ENCODE assay signal across 1 cellular context in the genomic region with DNA sequence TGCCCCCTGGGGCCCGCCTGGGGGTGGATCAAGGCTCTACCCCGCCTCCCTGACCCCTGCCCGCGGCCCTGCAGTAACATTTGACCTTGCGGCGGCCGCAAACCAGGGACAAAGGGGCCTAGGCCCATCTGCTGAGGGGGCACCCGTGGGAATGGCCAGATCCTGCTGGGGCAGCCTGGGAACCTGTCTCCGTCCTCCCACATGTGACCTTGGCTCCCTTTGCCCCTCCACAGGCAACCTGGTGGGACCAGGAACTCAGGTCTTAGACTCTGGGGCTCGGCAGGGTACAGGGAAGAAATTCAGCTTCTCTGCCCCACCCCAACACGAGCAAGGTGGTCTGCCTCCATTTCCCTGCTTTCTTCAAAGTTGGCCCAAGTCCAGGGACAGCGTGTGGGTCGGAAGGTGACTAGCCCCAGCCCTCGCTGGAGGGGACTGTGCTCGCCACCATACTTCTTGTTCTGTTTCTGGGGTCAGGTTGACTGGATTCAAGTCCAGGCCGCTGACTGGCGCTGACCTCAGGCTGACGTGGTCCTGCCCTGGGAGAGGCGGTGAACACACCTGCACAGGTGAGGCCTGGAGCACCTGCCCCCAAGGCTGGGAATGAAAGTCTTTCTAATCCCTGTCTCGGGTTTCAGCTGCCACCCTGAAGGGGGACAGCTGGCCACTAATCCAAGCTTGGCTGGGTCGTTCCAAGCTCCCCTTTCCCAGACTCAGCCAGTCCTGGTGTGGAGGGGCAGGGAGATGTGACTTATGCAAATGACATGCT.
TF ChIP-seq lines count a peak whose summit lies in the region.

No MANE protein-coding gene starts in this region.

TF ChIP-seq in HepG2, 621 proteins besides CTCF, POLR2A, EP300 and RAD21 (continued from another document and continues in another):
- TF ChIP-seq ZBTB39 (CRISPR knock-in tag; IDR thresholded peaks at IDR 0.05) (peak; percentile 81; the same call in 1 of the 2 replicates), MIXL1 (CRISPR knock-in tag; IDR thresholded peaks at IDR 0.05) (peak; percentile 56; the same call in 1 of the 2 replicates), HDAC2 (CRISPR knock-in tag; IDR thresholded peaks at IDR 0.05) (peak; percentile 95), PRDM15 (CRISPR knock-in tag; IDR thresholded peaks at IDR 0.05) (peak; percentile 82; the same call in 1 of the 2 replicates), ZFP36L1 (CRISPR knock-in tag; IDR thresholded peaks at IDR 0.05) (peak; percentile 53; the same call in 1 of the 2 replicates), ZNF224 (CRISPR knock-in tag; IDR thresholded peaks at IDR 0.05) (peak; percentile 55; the same call in 1 of the 2 replicates), DPF2 (CRISPR knock-in tag; IDR thresholded peaks at IDR 0.05; ENCODE audit: borderline replicate concordance, low read depth) (peak; percentile 89), RFX1 (IDR thresholded peaks at IDR 0.05) (no peak), ZNF264 (CRISPR knock-in tag; IDR thresholded peaks at IDR 0.05) (peak; percentile 92), NR3C1 (CRISPR knock-in tag; IDR thresholded peaks at IDR 0.05) (no peak), HMGA1 (CRISPR knock-in tag; conservative IDR thresholded peaks at IDR 0.05) (no peak), CHCHD3 (CRISPR knock-in tag; IDR thresholded peaks at IDR 0.05) (no peak), ZNF10 (CRISPR knock-in tag; IDR thresholded peaks at IDR 0.05; ENCODE audit: borderline replicate concordance, low read depth) (no peak), HNRNPUL1 (IDR thresholded peaks at IDR 0.05; ENCODE audit: low read depth, low read length) (no peak), ZNF792 (CRISPR knock-in tag; IDR thresholded peaks at IDR 0.05) (0 out of 2 replicates have a peak, but pooled peaks have one; percentile 19), FOXJ3 (CRISPR knock-in tag; IDR thresholded peaks at IDR 0.05; ENCODE audit: borderline replicate concordance) (peak; percentile 61; the same call in 1 of the 2 replicates), DR1 (CRISPR knock-in tag; IDR thresholded peaks at IDR 0.05) (no peak), RBM39 (IDR thresholded peaks at IDR 0.05; ENCODE audit: low read depth, low read length, poor library complexity, severe bottlenecking) (peak; percentile 49), YEATS2 (CRISPR knock-in tag; IDR thresholded peaks at IDR 0.05; ENCODE audit: borderline replicate concordance) (no peak), ZNF558 (CRISPR knock-in tag; IDR thresholded peaks at IDR 0.05; ENCODE audit: borderline replicate concordance) (no peak), CBFB (CRISPR knock-in tag; IDR thresholded peaks at IDR 0.05) (peak; percentile 100), KLF16 (CRISPR knock-in tag; IDR thresholded peaks at IDR 0.05) (peak in 1 of 2 experiments; percentile 97; a peak in 2 of 4 replicates), REPIN1 (CRISPR knock-in tag; IDR thresholded peaks at IDR 0.05; ENCODE audit: borderline replicate concordance, low read depth) (peak; percentile 83; the same call in 1 of the 2 replicates), SP4 (CRISPR knock-in tag; IDR thresholded peaks at IDR 0.05) (peak; percentile 80), CBX5 (CRISPR knock-in tag; IDR thresholded peaks at IDR 0.05; ENCODE audit: borderline replicate concordance) (peak; percentile 22; the same call in 1 of the 2 replicates), HOXA3 (CRISPR knock-in tag; IDR thresholded peaks at IDR 0.05) (peak; percentile 89), AKAP8 (CRISPR knock-in tag; IDR thresholded peaks at IDR 0.05) (peak; percentile 85), SOX5 (CRISPR knock-in tag; IDR thresholded peaks at IDR 0.05; ENCODE audit: borderline replicate concordance) (peak; percentile 74), ZNF678 (CRISPR knock-in tag; IDR thresholded peaks at IDR 0.05) (peak; percentile 57; the same call in 1 of the 2 replicates), ZNF839 (CRISPR knock-in tag; IDR thresholded peaks at IDR 0.05; ENCODE audit: borderline replicate concordance) (no peak), ZNF205 (CRISPR knock-in tag; IDR thresholded peaks at IDR 0.05) (peak; percentile 53; the same call in 1 of the 2 replicates), MAFG (CRISPR knock-in tag; IDR thresholded peaks at IDR 0.05) (no peak), REL (CRISPR knock-in tag; conservative IDR thresholded peaks at IDR 0.05) (no peak), ZNF607 (CRISPR knock-in tag; IDR thresholded peaks at IDR 0.05; ENCODE audit: borderline replicate concordance) (peak; percentile 59; the same call in 1 of the 2 replicates), ZBTB8A (CRISPR knock-in tag; IDR thresholded peaks at IDR 0.05; ENCODE audit: borderline replicate concordance, low read depth) (peak; percentile 60; the same call in 1 of the 2 replicates), ZBTB3 (CRISPR knock-in tag; IDR thresholded peaks at IDR 0.05; ENCODE audit: borderline replicate concordance, low read depth) (no peak)
- TF ChIP-seq, protein P1, sequence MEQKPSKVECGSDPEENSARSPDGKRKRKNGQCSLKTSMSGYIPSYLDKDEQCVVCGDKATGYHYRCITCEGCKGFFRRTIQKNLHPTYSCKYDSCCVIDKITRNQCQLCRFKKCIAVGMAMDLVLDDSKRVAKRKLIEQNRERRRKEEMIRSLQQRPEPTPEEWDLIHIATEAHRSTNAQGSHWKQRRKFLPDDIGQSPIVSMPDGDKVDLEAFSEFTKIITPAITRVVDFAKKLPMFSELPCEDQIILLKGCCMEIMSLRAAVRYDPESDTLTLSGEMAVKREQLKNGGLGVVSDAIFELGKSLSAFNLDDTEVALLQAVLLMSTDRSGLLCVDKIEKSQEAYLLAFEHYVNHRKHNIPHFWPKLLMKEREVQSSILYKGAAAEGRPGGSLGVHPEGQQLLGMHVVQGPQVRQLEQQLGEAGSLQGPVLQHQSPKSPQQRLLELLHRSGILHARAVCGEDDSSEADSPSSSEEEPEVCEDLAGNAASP (CRISPR knock-in tag; IDR thresholded peaks at IDR 0.05; ENCODE audit: borderline replicate concordance), result peak; percentile 98
- TF ChIP-seq, protein P2, sequence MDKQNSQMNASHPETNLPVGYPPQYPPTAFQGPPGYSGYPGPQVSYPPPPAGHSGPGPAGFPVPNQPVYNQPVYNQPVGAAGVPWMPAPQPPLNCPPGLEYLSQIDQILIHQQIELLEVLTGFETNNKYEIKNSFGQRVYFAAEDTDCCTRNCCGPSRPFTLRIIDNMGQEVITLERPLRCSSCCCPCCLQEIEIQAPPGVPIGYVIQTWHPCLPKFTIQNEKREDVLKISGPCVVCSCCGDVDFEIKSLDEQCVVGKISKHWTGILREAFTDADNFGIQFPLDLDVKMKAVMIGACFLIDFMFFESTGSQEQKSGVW (CRISPR knock-in tag; IDR thresholded peaks at IDR 0.05; ENCODE audit: borderline replicate concordance), result no peak
- TF ChIP-seq, protein P3, sequence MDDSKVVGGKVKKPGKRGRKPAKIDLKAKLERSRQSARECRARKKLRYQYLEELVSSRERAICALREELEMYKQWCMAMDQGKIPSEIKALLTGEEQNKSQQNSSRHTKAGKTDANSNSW (CRISPR knock-in tag; IDR thresholded peaks at IDR 0.05; ENCODE audit: borderline replicate concordance), result no peak
- TF ChIP-seq, protein P4, sequence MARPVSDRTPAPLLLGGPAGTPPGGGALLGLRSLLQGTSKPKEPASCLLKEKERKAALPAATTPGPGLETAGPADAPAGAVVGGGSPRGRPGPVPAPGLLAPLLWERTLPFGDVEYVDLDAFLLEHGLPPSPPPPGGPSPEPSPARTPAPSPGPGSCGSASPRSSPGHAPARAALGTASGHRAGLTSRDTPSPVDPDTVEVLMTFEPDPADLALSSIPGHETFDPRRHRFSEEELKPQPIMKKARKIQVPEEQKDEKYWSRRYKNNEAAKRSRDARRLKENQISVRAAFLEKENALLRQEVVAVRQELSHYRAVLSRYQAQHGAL (CRISPR knock-in tag; IDR thresholded peaks at IDR 0.05; ENCODE audit: not compliant biosample characterization), result no peak
- TF ChIP-seq, protein P5, sequence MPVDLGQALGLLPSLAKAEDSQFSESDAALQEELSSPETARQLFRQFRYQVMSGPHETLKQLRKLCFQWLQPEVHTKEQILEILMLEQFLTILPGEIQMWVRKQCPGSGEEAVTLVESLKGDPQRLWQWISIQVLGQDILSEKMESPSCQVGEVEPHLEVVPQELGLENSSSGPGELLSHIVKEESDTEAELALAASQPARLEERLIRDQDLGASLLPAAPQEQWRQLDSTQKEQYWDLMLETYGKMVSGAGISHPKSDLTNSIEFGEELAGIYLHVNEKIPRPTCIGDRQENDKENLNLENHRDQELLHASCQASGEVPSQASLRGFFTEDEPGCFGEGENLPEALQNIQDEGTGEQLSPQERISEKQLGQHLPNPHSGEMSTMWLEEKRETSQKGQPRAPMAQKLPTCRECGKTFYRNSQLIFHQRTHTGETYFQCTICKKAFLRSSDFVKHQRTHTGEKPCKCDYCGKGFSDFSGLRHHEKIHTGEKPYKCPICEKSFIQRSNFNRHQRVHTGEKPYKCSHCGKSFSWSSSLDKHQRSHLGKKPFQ (CRISPR knock-in tag; IDR thresholded peaks at IDR 0.05; ENCODE audit: insufficient replicate concordance), result peak; percentile 37
- TF ChIP-seq, protein P6, sequence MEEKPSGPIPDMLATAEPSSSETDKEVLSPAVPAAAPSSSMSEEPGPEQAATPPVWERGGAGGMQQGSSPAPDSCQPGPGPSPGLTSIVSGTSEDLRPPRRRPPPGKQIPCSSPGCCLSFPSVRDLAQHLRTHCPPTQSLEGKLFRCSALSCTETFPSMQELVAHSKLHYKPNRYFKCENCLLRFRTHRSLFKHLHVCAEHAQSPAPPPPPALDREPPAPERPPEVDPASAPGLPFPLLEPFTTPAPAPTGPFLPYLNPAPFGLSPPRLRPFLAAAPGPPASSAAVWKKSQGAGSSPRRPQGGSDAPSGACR (CRISPR knock-in tag; IDR thresholded peaks at IDR 0.05), result peak; percentile 91
- TF ChIP-seq, protein P7, sequence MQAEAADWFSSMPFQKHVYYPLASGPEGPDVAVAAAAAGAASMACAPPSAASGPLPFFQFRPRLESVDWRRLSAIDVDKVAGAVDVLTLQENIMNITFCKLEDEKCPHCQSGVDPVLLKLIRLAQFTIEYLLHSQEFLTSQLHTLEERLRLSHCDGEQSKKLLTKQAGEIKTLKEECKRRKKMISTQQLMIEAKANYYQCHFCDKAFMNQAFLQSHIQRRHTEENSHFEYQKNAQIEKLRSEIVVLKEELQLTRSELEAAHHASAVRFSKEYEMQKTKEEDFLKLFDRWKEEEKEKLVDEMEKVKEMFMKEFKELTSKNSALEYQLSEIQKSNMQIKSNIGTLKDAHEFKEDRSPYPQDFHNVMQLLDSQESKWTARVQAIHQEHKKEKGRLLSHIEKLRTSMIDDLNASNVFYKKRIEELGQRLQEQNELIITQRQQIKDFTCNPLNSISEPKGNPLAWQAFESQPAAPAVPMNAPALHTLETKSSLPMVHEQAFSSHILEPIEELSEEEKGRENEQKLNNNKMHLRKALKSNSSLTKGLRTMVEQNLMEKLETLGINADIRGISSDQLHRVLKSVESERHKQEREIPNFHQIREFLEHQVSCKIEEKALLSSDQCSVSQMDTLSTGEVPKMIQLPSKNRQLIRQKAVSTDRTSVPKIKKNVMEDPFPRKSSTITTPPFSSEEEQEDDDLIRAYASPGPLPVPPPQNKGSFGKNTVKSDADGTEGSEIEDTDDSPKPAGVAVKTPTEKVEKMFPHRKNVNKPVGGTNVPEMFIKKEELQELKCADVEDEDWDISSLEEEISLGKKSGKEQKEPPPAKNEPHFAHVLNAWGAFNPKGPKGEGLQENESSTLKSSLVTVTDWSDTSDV (CRISPR knock-in tag; IDR thresholded peaks at IDR 0.05), result 0 out of 2 replicates have a peak, but pooled peaks have one; percentile 78
- TF ChIP-seq, protein P8, sequence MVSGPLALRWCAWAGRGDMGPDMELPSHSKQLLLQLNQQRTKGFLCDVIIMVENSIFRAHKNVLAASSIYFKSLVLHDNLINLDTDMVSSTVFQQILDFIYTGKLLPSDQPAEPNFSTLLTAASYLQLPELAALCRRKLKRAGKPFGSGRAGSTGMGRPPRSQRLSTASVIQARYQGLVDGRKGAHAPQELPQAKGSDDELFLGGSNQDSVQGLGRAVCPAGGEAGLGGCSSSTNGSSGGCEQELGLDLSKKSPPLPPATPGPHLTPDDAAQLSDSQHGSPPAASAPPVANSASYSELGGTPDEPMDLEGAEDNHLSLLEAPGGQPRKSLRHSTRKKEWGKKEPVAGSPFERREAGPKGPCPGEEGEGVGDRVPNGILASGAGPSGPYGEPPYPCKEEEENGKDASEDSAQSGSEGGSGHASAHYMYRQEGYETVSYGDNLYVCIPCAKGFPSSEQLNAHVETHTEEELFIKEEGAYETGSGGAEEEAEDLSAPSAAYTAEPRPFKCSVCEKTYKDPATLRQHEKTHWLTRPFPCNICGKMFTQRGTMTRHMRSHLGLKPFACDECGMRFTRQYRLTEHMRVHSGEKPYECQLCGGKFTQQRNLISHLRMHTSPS (CRISPR knock-in tag; IDR thresholded peaks at IDR 0.05; ENCODE audit: low read depth), result peak; percentile 90
